8 cellular contexts compared by ENCODE assay signal in the genomic region with DNA sequence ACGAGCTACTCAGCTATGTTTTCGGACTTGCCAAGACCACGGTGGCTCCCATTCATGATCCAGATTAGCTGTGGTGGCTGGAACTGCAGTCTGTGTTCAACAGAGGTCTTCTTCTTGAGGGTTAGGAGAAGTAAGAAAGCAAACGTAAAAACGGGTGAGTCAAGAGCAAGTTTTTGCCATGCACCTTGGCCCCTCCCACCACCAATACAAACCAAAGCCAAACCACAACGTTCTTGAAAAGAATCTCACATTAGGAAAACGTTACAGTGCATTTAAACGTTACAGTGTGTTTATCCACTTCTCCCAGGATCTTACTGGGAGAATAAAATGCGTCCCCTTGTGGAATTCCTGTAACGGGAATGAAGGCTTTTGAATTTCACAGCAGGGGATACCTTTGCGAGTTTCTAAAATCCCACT. TPM values are rescaled to one million over a fixed set of nuclear protein-coding genes. Genes with fewer than 3 reads are reported as not detected.
DNase-seq lines count a peak whose midpoint lies in the region; ATAC-seq, FAIRE-seq and TF ChIP-seq lines count a peak whose summit lies in the region.

No MANE protein-coding gene starts in this region.

- H3K4me3 ChIP-seq in NB4 (ENCODE audit: low read depth, low read length) (peak overlapping the region; percentile 88), esophagus muscularis mucosa (peak overlapping the region; percentile 77 to 91 (median 86))

- no peak for ATAC-seq in HG02642 (IDR thresholded peaks at IDR 0.05; ENCODE audit: poor library complexity, unreplicated experiment)

- H3K27ac ChIP-seq in esophagus muscularis mucosa (replicated peaks in 1 of 4) = peak overlapping the region; percentile 80 to 91 (median 86)

- H3K4me3 Mint-ChIP-seq in Calu3 (ENCODE audit: low read depth, unreplicated experiment) (peak overlapping the region; percentile 93), osteocyte (ENCODE audit: unreplicated experiment) (peak overlapping the region; percentile 96)

- H3K27me3 ChIP-seq in esophagus muscularis mucosa = no peaks in the 10 kb centered on the region

- no peak for TF ChIP-seq POLR2A in NB4 (IDR thresholded peaks at IDR 0.05; ENCODE audit: extremely low read depth, insufficient read length)
- no peak for TF ChIP-seq POLR2A in esophagus muscularis mucosa (IDR thresholded peaks at IDR 0.05; ENCODE audit: low read depth)

- CTCF ChIA-PET in Calu3 (lab: Charles Lee) = interaction anchor here (0.6 to 1.4 kb wide), 7 partner anchors 129 to 442 kb away, joined by 3 to 16 read pairs (median 3); no protein-coding TSS in a partner anchor

- H3K4me1 ChIP-seq in esophagus muscularis mucosa = peaks cover 12 to 26% (median 22%) of the 10 kb centered on the region in 4 donors

- no TSS peak for BruUV-seq in Calu3 (replicated peaks; lab: Mats Ljungman, UMichigan)

- H3K9me3 ChIP-seq in esophagus muscularis mucosa = no peaks in the 10 kb centered on the region

- H3K36me3 Mint-ChIP-seq in Calu3 (ENCODE audit: insufficient read depth, unreplicated experiment) (peaks cover 23% of the 10 kb centered on the region), osteocyte (ENCODE audit: unreplicated experiment) (no peaks in the 10 kb centered on the region)

- H3K36me3 ChIP-seq in esophagus muscularis mucosa = no peaks in the 10 kb centered on the region

- H3K9me3 Mint-ChIP-seq in Calu3 (ENCODE audit: low read depth, unreplicated experiment) (no peaks in the 10 kb centered on the region), osteocyte (ENCODE audit: unreplicated experiment) (no peaks in the 10 kb centered on the region)

- DNase-seq in Calu3 = peak; percentile 14
- DNase-seq in NB4 (ENCODE audit: low read depth) = peak; percentile 74
- peak; percentile 59 for DNase-seq in activated CD8-positive, alpha-beta memory T cell treated with anti-CD3 and anti-CD28 coated beads, Interleukin-2, amount 50 U/mL, for 48 hours
- no peak for DNase-seq in esophagus muscularis mucosa (ENCODE audit: extremely low spot score)
- DNase-seq in osteocyte (ENCODE audit: extremely low spot score, unreplicated experiment) = no peak
- peak; percentile 37 for DNase-seq in urothelium cell line (ENCODE audit: low spot score)
- no peak for DNase-seq in NCI-H1436 treated with DMSO at 0.1 percent for 48 hours (lab: John Stamatoyannopoulos, UW)

- intact Hi-C loops in Calu3 (cut with micrococcal nuclease; ENCODE audit: unreplicated experiment) (loop anchor here (5.0 to 10.0 kb wide), 2 partner anchors 441 to 1192 kb away; no protein-coding TSS in a partner anchor), esophagus muscularis mucosa (cut with DNase I) (loop anchor here (5.0 kb wide), 2 partner anchors 366 to 461 kb away; no protein-coding TSS in a partner anchor)

- no peak for TF ChIP-seq CTCF in Calu3 (IDR thresholded peaks at IDR 0.05; ENCODE audit: unreplicated experiment)
- no peak for TF ChIP-seq CTCF in NB4 (IDR thresholded peaks at IDR 0.05; ENCODE audit: low read depth, low read length)
- TF ChIP-seq CTCF in esophagus muscularis mucosa (IDR thresholded peaks at IDR 0.05) = peak in 1 of 3 experiments; percentile 6
- peak; percentile 18 for TF ChIP-seq CTCF in osteocyte (IDR thresholded peaks at IDR 0.05)

- H3K27ac Mint-ChIP-seq in Calu3 (ENCODE audit: unreplicated experiment) (peak overlapping the region; percentile 94), osteocyte (ENCODE audit: unreplicated experiment) (peak overlapping the region; percentile 94)

- no peak for FAIRE-seq in urothelium cell line (lab: Jason Lieb, UNC)

- 9% methylated on average over 11 of the region's 11 CpGs for WGBS in esophagus muscularis mucosa

- no peak for TF ChIP-seq EP300 in esophagus muscularis mucosa (IDR thresholded peaks at IDR 0.05)

- H3K4me1 Mint-ChIP-seq in Calu3 (ENCODE audit: low read depth, unreplicated experiment) = peaks cover 21% of the 10 kb centered on the region
- peaks cover 22% of the 10 kb centered on the region for H3K4me1 Mint-ChIP-seq in osteocyte (ENCODE audit: unreplicated experiment)

- H3K27me3 Mint-ChIP-seq in Calu3 (ENCODE audit: unreplicated experiment) = no peaks in the 10 kb centered on the region
- no peaks in the 10 kb centered on the region for H3K27me3 Mint-ChIP-seq in osteocyte (ENCODE audit: unreplicated experiment)

RNA-seq across cellular contexts. Expression of a gene that starts 0.7 kb away (rescaled TPM):
- 2.4 and 2.5 TPM in 2 replicates for total RNA-seq in Calu3 (2022)
- under 1 TPM; 0.33 to 0.83 (median 0.59) TPM for total RNA-seq in esophagus muscularis mucosa
- 0.81 and 1.0 TPM in 2 replicates for total RNA-seq in osteocyte

RNA-seq across cellular contexts. Expression of a gene that starts 1.0 kb away (rescaled TPM):
- 4.2 and 4.5 TPM in 2 replicates for total RNA-seq in Calu3 (2022)
- 10 to 100 TPM in 3 of 4 donors, 1 to 10 TPM in 1; 7.6 to 12.1 (median 10.9) TPM for total RNA-seq in esophagus muscularis mucosa
- total RNA-seq in osteocyte = 5.8 and 6.4 TPM in 2 replicates

Comparison
In these comparisons a context has a peak if more than half of its experiments do, and no peak if none do; other contexts are left out.
1. DNase-seq: peak in Calu3 (single experiment), NB4 (single experiment), activated CD8-positive, alpha-beta memory T cell treated with anti-CD3 and anti-CD28 coated beads, Interleukin-2, amount 50 U/mL, for 48 hours (single experiment) and urothelium cell line (single experiment); none in esophagus muscularis mucosa (single experiment), osteocyte (single experiment) and NCI-H1436 treated with DMSO at 0.1 percent for 48 hours (single experiment).